ENCODE assay signal across 11 cellular contexts in the genomic region with DNA sequence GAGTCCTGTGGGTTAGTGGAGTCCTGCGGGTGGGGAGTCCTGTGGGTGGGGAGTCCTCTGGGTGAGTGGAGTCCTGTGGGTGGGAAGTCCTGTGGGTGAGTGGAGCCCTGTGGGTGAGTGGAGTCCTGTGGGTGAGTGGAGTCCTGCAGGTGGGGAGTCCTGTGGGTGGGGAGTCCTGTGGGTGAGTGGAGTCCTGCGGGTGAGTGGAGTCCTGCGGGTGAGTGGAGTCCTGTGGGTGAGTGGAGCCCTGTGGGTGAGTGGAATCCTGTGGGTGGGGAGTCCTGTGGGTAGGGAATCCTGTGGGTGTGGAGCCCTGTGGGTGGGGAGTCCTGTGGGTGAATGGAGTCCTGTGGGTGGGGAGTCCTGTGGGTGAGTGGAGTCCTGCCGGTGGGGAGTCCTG. TPM values are rescaled to one million over a fixed set of nuclear protein-coding genes. Genes with fewer than 3 reads are reported as not detected.
DNase-seq lines count a peak whose midpoint lies in the region; ATAC-seq, FAIRE-seq and TF ChIP-seq lines count a peak whose summit lies in the region.
"Not testable (repeated sequence)": the region's sequence is repeated elsewhere in the genome, so short reads cannot be mapped to it uniquely, and the experiment has no call there.
"Had no signal": no experiment of that assay in that cellular context is flagged by ENCODE, and none has a peak within 500 bp of the region (broad histone marks: within the 10 kb centered on the region; RNA-seq: fewer than 3 reads in every experiment).

No MANE protein-coding gene starts in this region.

- peaks cover 71% of the 10 kb centered on the region for H3K36me3 ChIP-seq in DOHH2 (ENCODE audit: control insufficient read depth, low read length)
- not testable (repeated sequence) for H3K36me3 ChIP-seq in Karpas-422 (ENCODE audit: insufficient read depth, low read length); SU-DHL-6 (ENCODE audit: low read length); H1 (ENCODE audit: control insufficient read depth in 2 of 4, insufficient read depth in 4 of 4, low read length in 3 of 4); HepG2 (replicated peaks in 1 of 2; ENCODE audit: control insufficient read depth in 1 of 2, insufficient read depth in 2 of 2, low read length in 2 of 2)

- not testable (repeated sequence) for H3K56ac ChIP-seq in H1 (replicated peaks; ENCODE audit: insufficient read length, low read depth, low read length)

- H3K79me2 ChIP-seq in DOHH2 (ENCODE audit: control insufficient read depth, low read length) = peaks cover 14% of the 10 kb centered on the region
- H3K79me2 ChIP-seq in Karpas-422 (ENCODE audit: low read length); SU-DHL-6 (ENCODE audit: insufficient read depth, low read length); H1 (ENCODE audit: control insufficient read depth in 1 of 2, insufficient read depth in 2 of 2, low read length in 2 of 2); HepG2 (ENCODE audit: insufficient read depth, low read length): not testable (repeated sequence)

- not testable (repeated sequence) for H4K5ac ChIP-seq in H1 (ENCODE audit: insufficient read length, low read depth, low read length)

- in situ Hi-C loops in HepG2 (cut with HindIII; ENCODE audit: extremely low pct_ligation_motif_present, low pct_unique_long_range_greater_than_20kb) = not testable (repeated sequence)

- not testable (repeated sequence) for H2BK20ac ChIP-seq in H1 (ENCODE audit: low read length)

- peak overlapping the region; percentile 5; the same call in 1 of the 2 replicates for H3K27ac ChIP-seq in DOHH2 (ENCODE audit: low read depth, low read length)
- H3K27ac ChIP-seq in Karpas-422 (ENCODE audit: low read length) = peak overlapping the region; percentile 99; the same call in 1 of the 2 replicates
- peak overlapping the region; percentile 18; the same call in 1 of the 2 replicates for H3K27ac ChIP-seq in SU-DHL-6 (ENCODE audit: low read depth, low read length)
- not testable (repeated sequence) for H3K27ac ChIP-seq in H1 (ENCODE audit: low read depth, low read length); HepG2 (ENCODE audit: extremely low read length, insufficient read depth, low read length)

- POLR2A ChIA-PET in H1 (lab: Charles Lee; ENCODE audit: partially characterized antibody); HepG2 (lab: Yijun Ruan, JAX): not testable (repeated sequence)

- not testable (repeated sequence) for H3K9me3 Mint-ChIP-seq in stimulated activated memory B cell treated with anti-CD40 and anti-IgM and Interleukin-4, amounts not matched to agents 10 μg/mL and 1 μg/mL and 100 μg/mL, for 72 hours

- not testable (repeated sequence) for TF ChIP-seq RAD21 in H1 (IDR thresholded peaks at IDR 0.05 in 1 of 2, conservative IDR thresholded peaks at IDR 0.05 in 1 of 2; ENCODE audit: low read depth in 2 of 2, low read length in 2 of 2); HepG2 (CRISPR knock-in tag; IDR thresholded peaks at IDR 0.05)

- peak overlapping the region; percentile 35 for H3K27ac Mint-ChIP-seq in stimulated activated memory B cell treated with anti-CD40 and anti-IgM and Interleukin-4, amounts not matched to agents 10 μg/mL and 1 μg/mL and 100 μg/mL, for 72 hours

- H2BK5ac ChIP-seq in H1 (ENCODE audit: low read depth, low read length) = not testable (repeated sequence)

- not testable (repeated sequence) for TF ChIP-seq CTCF in DOHH2 (IDR thresholded peaks at IDR 0.05; ENCODE audit: low read depth, low read length, poor library complexity, severe bottlenecking); SU-DHL-6 (IDR thresholded peaks at IDR 0.05; ENCODE audit: insufficient read depth, low read length, poor library complexity, severe bottlenecking); H1 (IDR thresholded peaks at IDR 0.05; ENCODE audit: control extremely low read depth in 1 of 3, insufficient read depth in 1 of 3, low read depth in 1 of 3, low read length in 3 of 3); HepG2 (CRISPR knock-in tag; IDR thresholded peaks at IDR 0.05)

- peaks cover 51% of the 10 kb centered on the region for H3K36me3 Mint-ChIP-seq in stimulated activated memory B cell treated with anti-CD40 and anti-IgM and Interleukin-4, amounts not matched to agents 10 μg/mL and 1 μg/mL and 100 μg/mL, for 72 hours

- not testable (repeated sequence) for H2AFZ ChIP-seq in Karpas-422 (ENCODE audit: low read length); SU-DHL-6 (ENCODE audit: low read depth, low read length, severe bottlenecking); H1 (ENCODE audit: low read length); HepG2 (ENCODE audit: low read length)

- CTCF ChIA-PET in H1 (lab: Charles Lee; ENCODE audit: partially characterized antibody); HepG2 (lab: Yijun Ruan, JAX; ENCODE audit: low intra/inter-chr PET ratio, low total read pairs): not testable (repeated sequence)

- H2BK12ac ChIP-seq in H1 (ENCODE audit: low read depth, low read length) = not testable (repeated sequence)

- peaks cover 52% of the 10 kb centered on the region for H3K4me1 ChIP-seq in DOHH2 (ENCODE audit: control insufficient read depth, low read length)
- peaks cover 50% of the 10 kb centered on the region for H3K4me1 ChIP-seq in Karpas-422 (ENCODE audit: low read length)
- H3K4me1 ChIP-seq in H1 (replicated peaks in 1 of 4; ENCODE audit: control insufficient read depth in 3 of 4, insufficient read depth in 4 of 4, low read length in 3 of 4); HepG2 (ENCODE audit: insufficient read depth, low read length): not testable (repeated sequence)

- not testable (repeated sequence) for H3K4me3 ChIP-seq in DOHH2 (ENCODE audit: low read length); SU-DHL-6 (ENCODE audit: insufficient read depth, low read length, poor library complexity, severe bottlenecking); H1 (ENCODE audit: extremely low read depth in 1 of 4, insufficient read depth in 2 of 4, low read depth in 3 of 4, low read length in 4 of 4); HepG2 (replicated peaks in 1 of 3; ENCODE audit: insufficient read depth in 1 of 3, low read depth in 2 of 3, low read length in 3 of 3)
- peak overlapping the region; percentile 59; the same call in 1 of the 2 replicates for H3K4me3 ChIP-seq in Karpas-422 (ENCODE audit: low read length)

- not testable (repeated sequence) for H2BK15ac ChIP-seq in H1 (ENCODE audit: low read length)

- H3K4me1 Mint-ChIP-seq in stimulated activated memory B cell treated with anti-CD40 and anti-IgM and Interleukin-4, amounts not matched to agents 10 μg/mL and 1 μg/mL and 100 μg/mL, for 72 hours = peaks cover 42% of the 10 kb centered on the region

- H3K27me3 Mint-ChIP-seq in stimulated activated memory B cell treated with anti-CD40 and anti-IgM and Interleukin-4, amounts not matched to agents 10 μg/mL and 1 μg/mL and 100 μg/mL, for 72 hours = not testable (repeated sequence)

- H3K9me3 ChIP-seq in DOHH2 (ENCODE audit: control insufficient read depth, insufficient read depth, low read length); Karpas-422 (ENCODE audit: low read length); SU-DHL-6 (ENCODE audit: insufficient read depth, low read length); H1 (ENCODE audit: insufficient read depth in 2 of 2, low read depth in 1 of 2, low read length in 1 of 2); HepG2 (ENCODE audit: low read length): not testable (repeated sequence)

- H3K23me2 ChIP-seq in H1 (ENCODE audit: low read depth, low read length) = not testable (repeated sequence)

- not testable (repeated sequence) for H3K4me3 Mint-ChIP-seq in stimulated activated memory B cell treated with anti-CD40 and anti-IgM and Interleukin-4, amounts not matched to agents 10 μg/mL and 1 μg/mL and 100 μg/mL, for 72 hours

- not testable (repeated sequence) for H3K18ac ChIP-seq in H1 (ENCODE audit: extremely low read depth, low read length)

- BruUV-seq in HepG2 (replicated peaks; lab: Mats Ljungman, UMichigan) = not testable (repeated sequence)

- TF ChIP-seq EP300 in H1 (IDR thresholded peaks at IDR 0.05; ENCODE audit: borderline replicate concordance in 1 of 2, low read depth in 2 of 2, low read length in 2 of 2); HepG2 (IDR thresholded peaks at IDR 0.05; ENCODE audit: low read depth in 2 of 2, low read length in 2 of 2); HepG2 (CRISPR knock-in tag; IDR thresholded peaks at IDR 0.05; ENCODE audit: borderline replicate concordance): not testable (repeated sequence)

- not testable (repeated sequence) for H3K27me3 ChIP-seq in DOHH2 (ENCODE audit: control insufficient read depth, low read length); Karpas-422 (ENCODE audit: low read length); SU-DHL-6 (ENCODE audit: low read length); H1 (replicated peaks in 1 of 4; ENCODE audit: control insufficient read depth in 3 of 4, extremely low read depth in 1 of 4, insufficient read depth in 3 of 4, low read length in 3 of 4); HepG2 (ENCODE audit: control insufficient read depth in 1 of 2, insufficient read depth in 2 of 2, low read length in 2 of 2)

- intact Hi-C loops in HepG2 (cut with micrococcal nuclease; ENCODE audit: unreplicated experiment) = not testable (repeated sequence)

- not testable (repeated sequence) for FAIRE-seq in H1 (lab: Jason Lieb, UNC); HepG2 (lab: Jason Lieb, UNC)

- not testable (repeated sequence) for H2AK5ac ChIP-seq in H1 (ENCODE audit: low read depth, low read length)

- not testable (repeated sequence) for H2BK120ac ChIP-seq in H1 (replicated peaks; ENCODE audit: low read depth, low read length)

- H4K91ac ChIP-seq in H1 (replicated peaks; ENCODE audit: insufficient read length, low read length) = not testable (repeated sequence)

- not testable (repeated sequence) for H3K9me2 ChIP-seq in DOHH2 (replicated peaks; ENCODE audit: control insufficient read depth, low read length); Karpas-422 (replicated peaks; ENCODE audit: insufficient read depth, low read length); SU-DHL-6 (replicated peaks; ENCODE audit: insufficient read depth, low read length)

- not testable (repeated sequence) for H4K8ac ChIP-seq in H1 (ENCODE audit: extremely low read depth, insufficient read depth, low read length)

- H3K79me1 ChIP-seq in H1 (ENCODE audit: low read depth, low read length) = not testable (repeated sequence)

- WGBS in H1 (ENCODE audit: extremely low coverage in 1 of 2, insufficient coverage in 1 of 2, insufficient read length in 1 of 2, insufficient replicate concordance in 2 of 2, low coverage in 1 of 2, low lambda C conversion rate in 2 of 2, missing lambda C conversion rate in 1 of 2), 2 experiments = 100% methylated on average over 2 of the region's 4 CpGs; no CpG with 5 or more reads in 1 of the 2 experiments
- 100% methylated on average over 4 of the region's 4 CpGs for WGBS in HepG2 (ENCODE audit: low lambda C conversion rate)

- not testable (repeated sequence) for H3K4me2 ChIP-seq in DOHH2 (ENCODE audit: low read length); H1 (ENCODE audit: insufficient read depth in 1 of 2, low read depth in 2 of 2, low read length in 2 of 2); HepG2 (ENCODE audit: low read depth, low read length)
- peak overlapping the region; percentile 72 for H3K4me2 ChIP-seq in Karpas-422 (ENCODE audit: low read depth, low read length, poor library complexity, severe bottlenecking)
- H3K4me2 ChIP-seq in SU-DHL-6 (ENCODE audit: low read depth, low read length, poor library complexity, severe bottlenecking) = peak overlapping the region; percentile 6

- H3F3A ChIP-seq in DOHH2 (ENCODE audit: control insufficient read depth, insufficient read depth) (peaks cover 15% of the 10 kb centered on the region), SU-DHL-6 (ENCODE audit: insufficient read depth) (peaks cover 23% of the 10 kb centered on the region)

- H3K14ac ChIP-seq in H1 (ENCODE audit: insufficient read length) = not testable (repeated sequence)

- H3K23ac ChIP-seq in H1 (ENCODE audit: insufficient read length) = not testable (repeated sequence)

- not testable (repeated sequence) for DNase-seq in Karpas-422; H1 (ENCODE audit: low read depth in 1 of 2, low spot score in 2 of 2); HepG2 (ENCODE audit: low spot score)

- H3K4ac ChIP-seq in H1 (replicated peaks; ENCODE audit: insufficient read length, low read depth, low read length) = not testable (repeated sequence)

- H3K9ac ChIP-seq in Karpas-422 (ENCODE audit: low read length) = peak overlapping the region; percentile 80
- not testable (repeated sequence) for H3K9ac ChIP-seq in SU-DHL-6 (ENCODE audit: low read length); H1 (replicated peaks in 1 of 4; ENCODE audit: extremely low read depth in 1 of 4, low read depth in 3 of 4, low read length in 3 of 4); HepG2 (ENCODE audit: insufficient read depth, low read depth, low read length)

- TF ChIP-seq POLR2A in H1 (IDR thresholded peaks at IDR 0.05; ENCODE audit: control extremely low read depth in 1 of 2, low read depth in 2 of 2, low read length in 2 of 2); HepG2 (IDR thresholded peaks at IDR 0.05; ENCODE audit: insufficient read depth in 1 of 2, low read depth in 2 of 2, low read length in 2 of 2): not testable (repeated sequence)

- ATAC-seq in HepG2; stimulated activated memory B cell treated with anti-CD40 and anti-IgM and Interleukin-4, amounts not matched to agents 10 μg/mL and 1 μg/mL and 100 μg/mL, for 72 hours: not testable (repeated sequence)

- H4K20me1 ChIP-seq in DOHH2 (ENCODE audit: control insufficient read depth, insufficient read depth, low read depth, low read length); Karpas-422 (ENCODE audit: insufficient read depth, low read depth, low read length); SU-DHL-6 (ENCODE audit: low read depth, low read length); H1 (replicated peaks in 1 of 2; ENCODE audit: control insufficient read depth in 1 of 2, insufficient read depth in 2 of 2, low read length in 2 of 2); HepG2 (ENCODE audit: insufficient read depth, low read length): not testable (repeated sequence)

RNA-seq across cellular contexts. Expression of a gene that starts 19.0 kb away (rescaled TPM):
- total RNA-seq in Karpas-422 (2014; rRNA removed; shearing (Covaris generic); ENCODE audit: low replicate concordance) = not detected in 2 replicates
- total RNA-seq in H1 (2021; fragmentation: NEBNext Ultra II Directional; extraction: Animal tissue kit (Norgen Biotek cat#: 25700)) = not detected in 2 replicates
- polyA plus RNA-seq in H1 (2011; rRNA removed) (0.05 TPM in 1 of 2 replicates, not detected in the other), HepG2 (2011; rRNA removed) (19.5 and 32.7 TPM in 2 replicates)
- polyA plus RNA-seq in H1 (2011; cell fraction: cytosol; rRNA removed) = 0.04 TPM
- polyA plus RNA-seq in H1 (2011; cell fraction: nucleus; rRNA removed) = 0.16 TPM
- 0.08 to 0.14 TPM (median 0.13 TPM) in 3 of 4 replicates, not detected in the other for polyA plus RNA-seq in H1 (2012, experiment 1 of 2)
- polyA plus RNA-seq in H1 (2012, experiment 2 of 2) = not detected
- not detected for polyA plus RNA-seq in H1 (2013, experiment 1 of 2)
- polyA plus RNA-seq in H1 (2013, experiment 2 of 2) = 0.04 TPM
- polyA minus RNA-seq in H1 (2011; rRNA and poly(A)+ RNA removed) = not detected in 2 replicates
- polyA minus RNA-seq in H1 (2011; cell fraction: cytosol; rRNA and poly(A)+ RNA removed) = not detected
- polyA minus RNA-seq in H1 (2011; cell fraction: nucleus; rRNA and poly(A)+ RNA removed) = not detected
- 11.7 and 31.7 TPM in 2 replicates for total RNA-seq in HepG2 (2016; rRNA removed; fragmentation: Illumina TruSeq; extraction: Trizol)
- total RNA-seq in HepG2 (2016; cell fraction: cytosol; rRNA removed; fragmentation: Illumina TruSeq; extraction: Trizol; ENCODE audit: low read depth) = 6.8 and 8.3 TPM in 2 replicates
- total RNA-seq in HepG2 (2016; cell fraction: insoluble cytoplasmic fraction; rRNA removed; fragmentation: Illumina TruSeq; extraction: Trizol) = 10.2 and 31.7 TPM in 2 replicates
- 10.9 and 11.0 TPM in 2 replicates for total RNA-seq in HepG2 (2016; cell fraction: membrane; rRNA removed; fragmentation: Illumina TruSeq; extraction: Trizol)
- total RNA-seq in HepG2 (2016; cell fraction: nucleus; rRNA removed; fragmentation: Illumina TruSeq; extraction: Trizol) = 35.8 and 47.0 TPM in 2 replicates
- polyA plus RNA-seq in HepG2 (2011; cell fraction: cytosol; rRNA removed) = 9.5 and 22.3 TPM in 2 replicates
- 171 and 205 TPM in 2 replicates for polyA plus RNA-seq in HepG2 (2011; cell fraction: nucleus; rRNA removed)
- polyA plus RNA-seq in HepG2 (2012) = 20.0 and 28.3 TPM in 2 replicates
- polyA plus RNA-seq in HepG2 (2016; cell fraction: cytosol; fragmentation: Illumina TruSeq; extraction: Trizol; ENCODE audit: low read depth) = 5.5 and 6.2 TPM in 2 replicates
- 14.3 and 20.7 TPM in 2 replicates for polyA plus RNA-seq in HepG2 (2016; cell fraction: insoluble cytoplasmic fraction; fragmentation: Illumina TruSeq; extraction: Trizol; ENCODE audit: low read depth)
- 8.5 and 9.6 TPM in 2 replicates for polyA plus RNA-seq in HepG2 (2016; cell fraction: membrane; fragmentation: Illumina TruSeq; extraction: Trizol; ENCODE audit: low read depth)
- 135 and 137 TPM in 2 replicates for polyA plus RNA-seq in HepG2 (2016; cell fraction: nucleus; fragmentation: Illumina TruSeq; extraction: Trizol; ENCODE audit: insufficient read depth, low read depth)
- 66.3 TPM in 1 of 2 replicates, not detected in the other for polyA minus RNA-seq in HepG2 (2011; rRNA and poly(A)+ RNA removed; ENCODE audit: low replicate concordance)
- polyA minus RNA-seq in HepG2 (2011; cell fraction: cytosol; rRNA and poly(A)+ RNA removed) = 26.5 and 32.3 TPM in 2 replicates
- polyA minus RNA-seq in HepG2 (2011; cell fraction: nucleus; rRNA and poly(A)+ RNA removed) = 88.4 and 113 TPM in 2 replicates
- total RNA-seq: A673; CD4-positive, alpha-beta T cell; CD8-positive, alpha-beta T cell; Daoy had no signal
- polyA plus RNA-seq: AG04450 had no signal

RNA-seq across cellular contexts. Expression of a gene that starts 26.7 kb away (rescaled TPM):
- total RNA-seq in Karpas-422 (2014; rRNA removed; shearing (Covaris generic); ENCODE audit: low replicate concordance) = 14.5 and 20.5 TPM in 2 replicates
- total RNA-seq in H1 (2021; fragmentation: NEBNext Ultra II Directional; extraction: Animal tissue kit (Norgen Biotek cat#: 25700)) = 7.9 and 9.0 TPM in 2 replicates
- polyA plus RNA-seq in H1 (2011; rRNA removed) (3.9 and 5.8 TPM in 2 replicates), HepG2 (2011; rRNA removed) (21.0 and 21.7 TPM in 2 replicates)
- 5.7 TPM for polyA plus RNA-seq in H1 (2011; cell fraction: cytosol; rRNA removed)
- 8.0 TPM for polyA plus RNA-seq in H1 (2011; cell fraction: nucleus; rRNA removed)
- polyA plus RNA-seq in H1 (2012, experiment 1 of 2) = 5.4 to 7.9 TPM (median 6.1 TPM) in 4 replicates
- 3.6 TPM for polyA plus RNA-seq in H1 (2012, experiment 2 of 2)
- 7.3 TPM for polyA plus RNA-seq in H1 (2013, experiment 1 of 2)
- polyA plus RNA-seq in H1 (2013, experiment 2 of 2) = 7.1 TPM
- polyA minus RNA-seq in H1 (2011; rRNA and poly(A)+ RNA removed) = 4.2 and 7.6 TPM in 2 replicates
- polyA minus RNA-seq in H1 (2011; cell fraction: cytosol; rRNA and poly(A)+ RNA removed) = 3.3 TPM
- 13.6 TPM for polyA minus RNA-seq in H1 (2011; cell fraction: nucleus; rRNA and poly(A)+ RNA removed)
- 6.5 and 11.5 TPM in 2 replicates for total RNA-seq in HepG2 (2016; rRNA removed; fragmentation: Illumina TruSeq; extraction: Trizol)
- total RNA-seq in HepG2 (2016; cell fraction: cytosol; rRNA removed; fragmentation: Illumina TruSeq; extraction: Trizol; ENCODE audit: low read depth) = 2.6 and 3.0 TPM in 2 replicates
- 7.4 and 15.2 TPM in 2 replicates for total RNA-seq in HepG2 (2016; cell fraction: insoluble cytoplasmic fraction; rRNA removed; fragmentation: Illumina TruSeq; extraction: Trizol)
- 7.6 and 8.2 TPM in 2 replicates for total RNA-seq in HepG2 (2016; cell fraction: membrane; rRNA removed; fragmentation: Illumina TruSeq; extraction: Trizol)
- total RNA-seq in HepG2 (2016; cell fraction: nucleus; rRNA removed; fragmentation: Illumina TruSeq; extraction: Trizol) = 21.5 and 23.4 TPM in 2 replicates
- 12.5 and 14.3 TPM in 2 replicates for polyA plus RNA-seq in HepG2 (2011; cell fraction: cytosol; rRNA removed)
- 59.5 and 79.7 TPM in 2 replicates for polyA plus RNA-seq in HepG2 (2011; cell fraction: nucleus; rRNA removed)
- polyA plus RNA-seq in HepG2 (2012) = 14.5 and 16.2 TPM in 2 replicates
- 2.2 and 2.3 TPM in 2 replicates for polyA plus RNA-seq in HepG2 (2016; cell fraction: cytosol; fragmentation: Illumina TruSeq; extraction: Trizol; ENCODE audit: low read depth)
- polyA plus RNA-seq in HepG2 (2016; cell fraction: insoluble cytoplasmic fraction; fragmentation: Illumina TruSeq; extraction: Trizol; ENCODE audit: low read depth) = 11.0 and 11.3 TPM in 2 replicates
- 3.6 and 3.8 TPM in 2 replicates for polyA plus RNA-seq in HepG2 (2016; cell fraction: membrane; fragmentation: Illumina TruSeq; extraction: Trizol; ENCODE audit: low read depth)
- polyA plus RNA-seq in HepG2 (2016; cell fraction: nucleus; fragmentation: Illumina TruSeq; extraction: Trizol; ENCODE audit: insufficient read depth, low read depth) = 32.8 and 35.0 TPM in 2 replicates
- 12.8 and 23.5 TPM in 2 replicates for polyA minus RNA-seq in HepG2 (2011; rRNA and poly(A)+ RNA removed; ENCODE audit: low replicate concordance)
- 3.6 and 5.4 TPM in 2 replicates for polyA minus RNA-seq in HepG2 (2011; cell fraction: cytosol; rRNA and poly(A)+ RNA removed)
- 50.6 and 61.9 TPM in 2 replicates for polyA minus RNA-seq in HepG2 (2011; cell fraction: nucleus; rRNA and poly(A)+ RNA removed)

RNA-seq across cellular contexts. Expression of a gene that starts 42.3 kb away (rescaled TPM):
- 5.5 and 9.2 TPM in 2 replicates for total RNA-seq in Karpas-422 (2014; rRNA removed; shearing (Covaris generic); ENCODE audit: low replicate concordance)
- total RNA-seq in H1 (2021; fragmentation: NEBNext Ultra II Directional; extraction: Animal tissue kit (Norgen Biotek cat#: 25700)) = 0.54 and 1.8 TPM in 2 replicates
- polyA plus RNA-seq in H1 (2011; rRNA removed) (2.7 and 3.9 TPM in 2 replicates), HepG2 (2011; rRNA removed) (15.9 and 17.2 TPM in 2 replicates)
- polyA plus RNA-seq in H1 (2011; cell fraction: cytosol; rRNA removed) = 2.5 TPM
- polyA plus RNA-seq in H1 (2011; cell fraction: nucleus; rRNA removed) = 3.3 TPM
- polyA plus RNA-seq in H1 (2012, experiment 1 of 2) = 0.62 to 1.8 TPM (median 1.3 TPM) in 4 replicates
- polyA plus RNA-seq in H1 (2012, experiment 2 of 2) = 2.0 TPM
- polyA plus RNA-seq in H1 (2013, experiment 1 of 2) = 1.1 TPM
- polyA plus RNA-seq in H1 (2013, experiment 2 of 2) = 0.79 TPM
- 2.9 and 4.5 TPM in 2 replicates for polyA minus RNA-seq in H1 (2011; rRNA and poly(A)+ RNA removed)
- 0.81 TPM for polyA minus RNA-seq in H1 (2011; cell fraction: cytosol; rRNA and poly(A)+ RNA removed)
- 3.9 TPM for polyA minus RNA-seq in H1 (2011; cell fraction: nucleus; rRNA and poly(A)+ RNA removed)
- 0.84 and 2.0 TPM in 2 replicates for total RNA-seq in HepG2 (2016; rRNA removed; fragmentation: Illumina TruSeq; extraction: Trizol)
- 0.91 and 1.1 TPM in 2 replicates for total RNA-seq in HepG2 (2016; cell fraction: cytosol; rRNA removed; fragmentation: Illumina TruSeq; extraction: Trizol; ENCODE audit: low read depth)
- 0.89 and 1.2 TPM in 2 replicates for total RNA-seq in HepG2 (2016; cell fraction: insoluble cytoplasmic fraction; rRNA removed; fragmentation: Illumina TruSeq; extraction: Trizol)
- total RNA-seq in HepG2 (2016; cell fraction: membrane; rRNA removed; fragmentation: Illumina TruSeq; extraction: Trizol) = 1.9 and 2.7 TPM in 2 replicates
- 1.1 and 3.4 TPM in 2 replicates for total RNA-seq in HepG2 (2016; cell fraction: nucleus; rRNA removed; fragmentation: Illumina TruSeq; extraction: Trizol)
- polyA plus RNA-seq in HepG2 (2011; cell fraction: cytosol; rRNA removed) = 11.4 and 22.4 TPM in 2 replicates
- 18.2 and 25.0 TPM in 2 replicates for polyA plus RNA-seq in HepG2 (2011; cell fraction: nucleus; rRNA removed)
- polyA plus RNA-seq in HepG2 (2012) = 4.5 and 5.3 TPM in 2 replicates
- polyA plus RNA-seq in HepG2 (2016; cell fraction: cytosol; fragmentation: Illumina TruSeq; extraction: Trizol; ENCODE audit: low read depth) = 2.1 and 2.2 TPM in 2 replicates
- polyA plus RNA-seq in HepG2 (2016; cell fraction: insoluble cytoplasmic fraction; fragmentation: Illumina TruSeq; extraction: Trizol; ENCODE audit: low read depth) = 0.78 and 1.3 TPM in 2 replicates
- 2.3 and 3.4 TPM in 2 replicates for polyA plus RNA-seq in HepG2 (2016; cell fraction: membrane; fragmentation: Illumina TruSeq; extraction: Trizol; ENCODE audit: low read depth)
- polyA plus RNA-seq in HepG2 (2016; cell fraction: nucleus; fragmentation: Illumina TruSeq; extraction: Trizol; ENCODE audit: insufficient read depth, low read depth) = 2.2 and 2.5 TPM in 2 replicates
- polyA minus RNA-seq in HepG2 (2011; rRNA and poly(A)+ RNA removed; ENCODE audit: low replicate concordance) = 0.87 and 47.8 TPM in 2 replicates
- 6.9 and 9.1 TPM in 2 replicates for polyA minus RNA-seq in HepG2 (2011; cell fraction: cytosol; rRNA and poly(A)+ RNA removed)
- polyA minus RNA-seq in HepG2 (2011; cell fraction: nucleus; rRNA and poly(A)+ RNA removed) = 9.3 and 14.0 TPM in 2 replicates

RNA-seq across cellular contexts. Expression of a gene that starts 47.5 kb away (rescaled TPM):
- not detected in 2 replicates for total RNA-seq in Karpas-422 (2014; rRNA removed; shearing (Covaris generic); ENCODE audit: low replicate concordance)
- total RNA-seq in H1 (2021; fragmentation: NEBNext Ultra II Directional; extraction: Animal tissue kit (Norgen Biotek cat#: 25700)) = 5.4 and 5.8 TPM in 2 replicates
- 6.1 and 8.1 TPM in 2 replicates for polyA plus RNA-seq in H1 (2011; rRNA removed)
- 7.0 TPM for polyA plus RNA-seq in H1 (2011; cell fraction: cytosol; rRNA removed)
- 14.6 TPM for polyA plus RNA-seq in H1 (2011; cell fraction: nucleus; rRNA removed)
- polyA plus RNA-seq in H1 (2012, experiment 1 of 2) = 6.7 to 9.5 TPM (median 9.3 TPM) in 4 replicates
- polyA plus RNA-seq in H1 (2012, experiment 2 of 2) = 10.2 TPM
- polyA plus RNA-seq in H1 (2013, experiment 1 of 2) = 5.6 TPM
- polyA plus RNA-seq in H1 (2013, experiment 2 of 2) = 4.6 TPM
- polyA minus RNA-seq in H1 (2011; rRNA and poly(A)+ RNA removed) = 4.6 and 6.6 TPM in 2 replicates
- polyA minus RNA-seq in H1 (2011; cell fraction: cytosol; rRNA and poly(A)+ RNA removed) = 6.6 TPM
- polyA minus RNA-seq in H1 (2011; cell fraction: nucleus; rRNA and poly(A)+ RNA removed) = 6.3 TPM
- 18.3 and 24.6 TPM in 2 replicates for total RNA-seq in HepG2 (2016; rRNA removed; fragmentation: Illumina TruSeq; extraction: Trizol)
- total RNA-seq in HepG2 (2016; cell fraction: cytosol; rRNA removed; fragmentation: Illumina TruSeq; extraction: Trizol; ENCODE audit: low read depth) = 23.5 and 25.0 TPM in 2 replicates
- 16.6 and 27.2 TPM in 2 replicates for total RNA-seq in HepG2 (2016; cell fraction: insoluble cytoplasmic fraction; rRNA removed; fragmentation: Illumina TruSeq; extraction: Trizol)
- 46.3 and 47.4 TPM in 2 replicates for total RNA-seq in HepG2 (2016; cell fraction: membrane; rRNA removed; fragmentation: Illumina TruSeq; extraction: Trizol)
- 13.2 TPM in 2 replicates for total RNA-seq in HepG2 (2016; cell fraction: nucleus; rRNA removed; fragmentation: Illumina TruSeq; extraction: Trizol)
- 10.5 and 15.0 TPM in 2 replicates for polyA plus RNA-seq in HepG2 (2011; rRNA removed)
- 11.8 and 14.5 TPM in 2 replicates for polyA plus RNA-seq in HepG2 (2011; cell fraction: cytosol; rRNA removed)
- polyA plus RNA-seq in HepG2 (2011; cell fraction: nucleus; rRNA removed) = 19.8 and 24.0 TPM in 2 replicates
- 15.3 and 21.4 TPM in 2 replicates for polyA plus RNA-seq in HepG2 (2012)
- polyA plus RNA-seq in HepG2 (2016; cell fraction: cytosol; fragmentation: Illumina TruSeq; extraction: Trizol; ENCODE audit: low read depth) = 24.2 and 28.1 TPM in 2 replicates
- 17.0 and 28.9 TPM in 2 replicates for polyA plus RNA-seq in HepG2 (2016; cell fraction: insoluble cytoplasmic fraction; fragmentation: Illumina TruSeq; extraction: Trizol; ENCODE audit: low read depth)
- 45.2 and 45.4 TPM in 2 replicates for polyA plus RNA-seq in HepG2 (2016; cell fraction: membrane; fragmentation: Illumina TruSeq; extraction: Trizol; ENCODE audit: low read depth)
- 26.8 and 30.8 TPM in 2 replicates for polyA plus RNA-seq in HepG2 (2016; cell fraction: nucleus; fragmentation: Illumina TruSeq; extraction: Trizol; ENCODE audit: insufficient read depth, low read depth)
- polyA minus RNA-seq in HepG2 (2011; rRNA and poly(A)+ RNA removed; ENCODE audit: low replicate concordance) = 3.5 and 14.9 TPM in 2 replicates
- polyA minus RNA-seq in HepG2 (2011; cell fraction: cytosol; rRNA and poly(A)+ RNA removed) = 7.5 and 11.2 TPM in 2 replicates
- polyA minus RNA-seq in HepG2 (2011; cell fraction: nucleus; rRNA and poly(A)+ RNA removed) = 5.2 and 7.6 TPM in 2 replicates
